ENCODE assay signal across 1 cellular context in genomic region chr22:49949914-49950292, GRCh38.
TF ChIP-seq lines count a peak whose summit lies in the region.

No MANE protein-coding gene starts in this region.

TF ChIP-seq in HepG2, 621 proteins besides CTCF, POLR2A, EP300 and RAD21 (continued from another document and continues in another):
- no peak for TF ChIP-seq CENPBD1 (CRISPR knock-in tag; IDR thresholded peaks at IDR 0.05; ENCODE audit: borderline replicate concordance, low read depth)
- TF ChIP-seq FOSL2 (CRISPR knock-in tag; IDR thresholded peaks at IDR 0.05) = no peak
- TF ChIP-seq ZNF772 (CRISPR knock-in tag; IDR thresholded peaks at IDR 0.05) = no peak
- TF ChIP-seq GTF3A (CRISPR knock-in tag; conservative IDR thresholded peaks at IDR 0.05) = no peak
- TF ChIP-seq RBM22 (optimal IDR thresholded peaks at IDR 0.05; ENCODE audit: low read length) = no peak
- TF ChIP-seq REL (CRISPR knock-in tag; conservative IDR thresholded peaks at IDR 0.05) = no peak
- TF ChIP-seq NAIF1 (CRISPR knock-in tag; IDR thresholded peaks at IDR 0.05; ENCODE audit: borderline replicate concordance) = no peak
- TF ChIP-seq ZFP91 (CRISPR knock-in tag; IDR thresholded peaks at IDR 0.05; ENCODE audit: borderline replicate concordance) = no peak
- no peak for TF ChIP-seq GMEB2 (CRISPR knock-in tag; IDR thresholded peaks at IDR 0.05; ENCODE audit: low read depth)
- no peak for TF ChIP-seq ZNF333 (CRISPR knock-in tag; IDR thresholded peaks at IDR 0.05; ENCODE audit: borderline replicate concordance)
- no peak for TF ChIP-seq CREB1 (IDR thresholded peaks at IDR 0.05)
- no peak for TF ChIP-seq CREB1 (CRISPR knock-in tag; IDR thresholded peaks at IDR 0.05)
- TF ChIP-seq ZNF850 (CRISPR knock-in tag; conservative IDR thresholded peaks at IDR 0.05) = no peak
- no peak for TF ChIP-seq NFRKB (IDR thresholded peaks at IDR 0.05)
- no peak for TF ChIP-seq ZNF615 (CRISPR knock-in tag; IDR thresholded peaks at IDR 0.05; ENCODE audit: borderline replicate concordance)
- TF ChIP-seq DMAP1 (CRISPR knock-in tag; IDR thresholded peaks at IDR 0.05) = no peak
- TF ChIP-seq FOXK1 (CRISPR knock-in tag; IDR thresholded peaks at IDR 0.05; ENCODE audit: borderline replicate concordance, low read depth) = no peak
- no peak for TF ChIP-seq BRF2 (CRISPR knock-in tag; IDR thresholded peaks at IDR 0.05)
- TF ChIP-seq MAF1 (CRISPR knock-in tag; IDR thresholded peaks at IDR 0.05; ENCODE audit: borderline replicate concordance) = no peak
- TF ChIP-seq WIZ (CRISPR knock-in tag; IDR thresholded peaks at IDR 0.05) = no peak
- TF ChIP-seq ZNF280D (CRISPR knock-in tag; IDR thresholded peaks at IDR 0.05) = no peak
- TF ChIP-seq ZNF512 (CRISPR knock-in tag; IDR thresholded peaks at IDR 0.05) = no peak
- no peak for TF ChIP-seq ZNF703 (CRISPR knock-in tag; IDR thresholded peaks at IDR 0.05; ENCODE audit: borderline replicate concordance)
- no peak for TF ChIP-seq ARNT (IDR thresholded peaks at IDR 0.05)
- no peak for TF ChIP-seq ZNF891 (CRISPR knock-in tag; IDR thresholded peaks at IDR 0.05)
- TF ChIP-seq ZNF552 (CRISPR knock-in tag; IDR thresholded peaks at IDR 0.05; ENCODE audit: borderline replicate concordance) = no peak
- no peak for TF ChIP-seq ARID4A (CRISPR knock-in tag; IDR thresholded peaks at IDR 0.05; ENCODE audit: borderline replicate concordance)
- TF ChIP-seq ZNF441 (CRISPR knock-in tag; IDR thresholded peaks at IDR 0.05; ENCODE audit: borderline replicate concordance) = no peak; the same call in 1 of the 2 replicates
- no peak for TF ChIP-seq MED13 (CRISPR knock-in tag; IDR thresholded peaks at IDR 0.05)
- TF ChIP-seq ZFP36L2 (CRISPR knock-in tag; IDR thresholded peaks at IDR 0.05) = no peak
- TF ChIP-seq NRL (CRISPR knock-in tag; IDR thresholded peaks at IDR 0.05; ENCODE audit: borderline replicate concordance) = no peak
- no peak for TF ChIP-seq ZNF720 (CRISPR knock-in tag; IDR thresholded peaks at IDR 0.05)
- peak; percentile 5; the same call in 1 of the 2 replicates for TF ChIP-seq MAZ (IDR thresholded peaks at IDR 0.05; ENCODE audit: borderline replicate concordance, low read depth, low read length)
- TF ChIP-seq MAZ (CRISPR knock-in tag; IDR thresholded peaks at IDR 0.05; ENCODE audit: low read depth) = no peak
- TF ChIP-seq ZNF280B (CRISPR knock-in tag; IDR thresholded peaks at IDR 0.05; ENCODE audit: borderline replicate concordance) = no peak
- TF ChIP-seq PBX2 (CRISPR knock-in tag; IDR thresholded peaks at IDR 0.05) = no peak
- no peak for TF ChIP-seq AKAP8 (CRISPR knock-in tag; IDR thresholded peaks at IDR 0.05)
- no peak for TF ChIP-seq ZBTB46 (CRISPR knock-in tag; IDR thresholded peaks at IDR 0.05; ENCODE audit: borderline replicate concordance)
- TF ChIP-seq TFE3 (CRISPR knock-in tag; IDR thresholded peaks at IDR 0.05) = no peak
- TF ChIP-seq IRF2 (CRISPR knock-in tag; IDR thresholded peaks at IDR 0.05) = no peak
- TF ChIP-seq ZNF263 (CRISPR knock-in tag; IDR thresholded peaks at IDR 0.05) = no peak
- TF ChIP-seq ZNF124 (CRISPR knock-in tag; IDR thresholded peaks at IDR 0.05) = no peak
- no peak for TF ChIP-seq MZF1 (CRISPR knock-in tag; IDR thresholded peaks at IDR 0.05; ENCODE audit: borderline replicate concordance)
- no peak for TF ChIP-seq BRCA1 (CRISPR knock-in tag; IDR thresholded peaks at IDR 0.05)
- TF ChIP-seq ZMYM3 (CRISPR knock-in tag; IDR thresholded peaks at IDR 0.05) = no peak
- no peak for TF ChIP-seq XBP1 (CRISPR knock-in tag; IDR thresholded peaks at IDR 0.05)
- no peak for TF ChIP-seq MYNN (CRISPR knock-in tag; IDR thresholded peaks at IDR 0.05; ENCODE audit: low read depth)
- TF ChIP-seq SMAD3 (CRISPR knock-in tag; IDR thresholded peaks at IDR 0.05) = no peak
